ENCODE assay signal across 21 cellular contexts in the genomic region with DNA sequence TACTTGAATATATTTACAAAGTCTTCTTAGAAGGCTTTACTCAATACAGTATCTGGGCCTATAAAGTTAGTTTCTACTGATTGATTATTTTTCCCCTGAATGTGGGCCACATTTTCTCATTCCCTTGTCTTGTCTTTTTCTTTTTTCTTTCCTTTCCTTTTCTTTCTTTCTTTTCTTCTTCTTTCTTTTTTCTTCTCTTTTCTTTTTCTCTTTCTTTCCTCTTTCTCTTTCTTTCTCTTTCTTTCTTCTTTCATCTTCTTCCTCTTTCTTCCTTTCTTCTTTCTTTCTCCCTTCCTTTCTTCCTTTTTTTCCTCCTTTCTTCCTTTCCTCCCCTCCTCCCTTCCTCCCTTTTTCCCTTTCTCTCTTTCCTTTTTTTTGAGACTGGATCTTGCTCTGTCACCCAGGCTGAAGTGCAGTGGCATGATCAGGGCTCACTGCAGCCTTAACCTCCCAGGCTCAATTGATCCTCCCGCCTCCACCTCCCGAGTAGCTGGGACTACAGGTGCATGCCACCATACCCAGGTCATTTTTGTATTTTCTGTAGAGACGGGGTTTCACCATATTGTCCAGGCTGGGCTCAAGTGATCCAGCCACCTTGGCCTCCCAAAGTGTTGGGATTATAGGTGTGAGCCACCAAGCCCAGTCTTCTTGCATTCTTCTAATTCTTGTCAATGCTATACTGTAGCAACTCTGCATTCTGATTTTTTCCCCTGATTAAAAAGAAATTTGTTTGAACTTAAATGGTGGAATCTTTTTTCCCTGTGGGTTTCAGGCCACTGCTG.
"Had no signal": no experiment of that assay in that cellular context is flagged by ENCODE, and none has a peak within 500 bp of the region (broad histone marks: within the 10 kb centered on the region; RNA-seq: fewer than 3 reads in every experiment).

No MANE protein-coding gene starts in this region.

- H3K4me1 ChIP-seq: SJSA1 had no signal

- H3K27me3 ChIP-seq: MG63, SJSA1 had no signal

- H3K9me3 ChIP-seq: MG63, SJSA1 had no signal

- H3K4me3 ChIP-seq: MG63, SJSA1, SK-N-MC had no signal

- DNase-seq: Karpas-422, KG1, MG63, NCI-H1092, NCI-H1105 treated with DMSO at 0.1 percent for 48 hours, NCI-H1417 treated with DMSO at 0.1 percent for 48 hours, NCI-H187, NCI-H2029, NCI-H2081 treated with DMSO at 0.1 percent for 48 hours, NCI-H2171, NCI-H226, NCI-H446, NCI-H510A, NCI-H524 treated with DMSO at 0.1 percent for 48 hours, NCI-H69, NCI-H774, Right ventricle myocardium superior, RPMI8226, SIG-M5 had no signal

- H3K27ac ChIP-seq: SJSA1, SK-N-MC had no signal

- H3K36me3 ChIP-seq: MG63, SJSA1 had no signal
